10 cellular contexts compared by ENCODE assay signal in the genomic region with DNA sequence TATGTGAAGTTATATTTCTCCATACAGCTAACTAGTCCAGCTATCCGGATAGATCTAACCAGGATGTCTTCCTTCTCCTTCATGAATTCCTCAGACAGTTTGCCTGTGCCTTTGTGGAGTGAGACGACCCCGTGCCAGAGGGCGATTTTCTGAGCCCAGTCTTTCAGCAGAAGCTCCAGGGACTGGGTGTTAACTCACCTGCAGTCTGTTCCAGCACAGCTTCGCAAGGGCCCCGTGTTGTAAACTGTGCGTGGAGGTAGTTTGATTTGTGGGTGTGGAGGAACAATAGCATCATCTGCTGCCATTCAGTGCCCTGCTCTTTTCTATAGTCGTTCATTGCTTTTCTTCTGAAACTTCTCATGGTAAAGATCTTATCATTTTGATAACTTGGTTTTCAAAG.
"Had no signal": no experiment of that assay in that cellular context is flagged by ENCODE, and none has a peak within 500 bp of the region (broad histone marks: within the 10 kb centered on the region; RNA-seq: fewer than 3 reads in every experiment).

No MANE protein-coding gene starts in this region.

- ATAC-seq: activated T-cell treated with anti-CD3 and anti-CD28 coated beads, Interleukin-2, amount 50 U/mL, for 4 hours; natural killer cell treated with Interleukin-12 subunit alpha and Interleukin-12 subunit beta and Interleukin-15 and Interleukin-18, amount 100 ng/mL, for 72 hours; stimulated activated naive B cell treated with anti-CD40 and anti-IgM and Interleukin-4, amounts not matched to agents 10 μg/mL and 1 μg/mL and 100 μg/mL, for 72 hours had no signal

- DNase-seq: activated CD4-positive, alpha-beta T cell treated with anti-CD3 and anti-CD28 coated beads, Interleukin-2, amount 50 U/mL, for 1 hour; activated CD4-positive, CD25-positive, alpha-beta regulatory T cell treated with anti-CD3 and anti-CD28 coated beads, Interleukin-2, amount 50 U/mL, for 72 hours; activated CD8-positive, alpha-beta memory T cell treated with anti-CD3 and anti-CD28 coated beads, Interleukin-2, amount 50 U/mL, for 4 hours; activated naive CD4-positive, alpha-beta T cell treated with anti-CD3 and anti-CD28 coated beads, Interleukin-2, amount 10 ng/mL, durations not matched to agents 7 days and 5 days; activated T-cell treated with anti-CD3 and anti-CD28 coated beads, Interleukin-2, amount 50 U/mL, for 4 hours; effector memory CD4-positive, alpha-beta T cell; stimulated activated naive B cell treated with anti-CD40 and anti-IgM and Interleukin-4, amounts not matched to agents 10 μg/mL and 1 μg/mL and 100 μg/mL, for 72 hours; T-helper 1 cell; T-helper 9 cell had no signal
